Comparison of ENCODE assay signal across 16 cellular contexts in genomic region chr2:225797394-225797793, GRCh38.
DNase-seq lines count a peak whose midpoint lies in the region; ATAC-seq, FAIRE-seq and TF ChIP-seq lines count a peak whose summit lies in the region.
"Had no signal": no experiment of that assay in that cellular context is flagged by ENCODE, and none has a peak within 500 bp of the region (broad histone marks: within the 10 kb centered on the region; RNA-seq: fewer than 3 reads in every experiment).

No MANE protein-coding gene starts in this region.

- FAIRE-seq in endothelial cell of umbilical vein (lab: Jason Lieb, UNC) = no peak
- FAIRE-seq: GM12891, HTR-8/SVneo had no signal

- intact Hi-C loops in PC-3 (cut with micrococcal nuclease) = loop anchor here (1.0 to 10.0 kb wide), 2 partner anchors 127 to 997 kb away; partner anchors contain the start of gene IRS1
- intact Hi-C loops in endothelial cell of umbilical vein (cut with micrococcal nuclease) = no loop called here
- intact Hi-C loops in Calu3 (cut with micrococcal nuclease; ENCODE audit: unreplicated experiment) = no loop called here

- H3K27me3 Mint-ChIP-seq in Calu3 (ENCODE audit: unreplicated experiment) (no peaks in the 10 kb centered on the region), immature natural killer cell (ENCODE audit: low read depth in 3 of 3) (no peaks in the 10 kb centered on the region)

- H3K36me3 ChIP-seq in PC-3 (ENCODE audit: low read depth, low read length) (no peaks in the 10 kb centered on the region), endothelial cell of umbilical vein (ENCODE audit: control insufficient read depth in 2 of 2, extremely low read depth in 1 of 2, insufficient read depth in 2 of 2, low read length in 2 of 2) (no peaks in the 10 kb centered on the region)
- H3K36me3 ChIP-seq: BLaER1 had no signal

- H3K4me1 Mint-ChIP-seq in Calu3 (ENCODE audit: low read depth, unreplicated experiment) (no peaks in the 10 kb centered on the region), immature natural killer cell (no peaks in the 10 kb centered on the region)

- TF ChIP-seq CTCF in PC-3 (conservative IDR thresholded peaks at IDR 0.05; ENCODE audit: low read depth, low read length) (0 out of 2 replicates have a peak, but pooled peaks have one; percentile 22), endothelial cell of umbilical vein (IDR thresholded peaks at IDR 0.05; ENCODE audit: extremely low read depth in 1 of 2, insufficient read depth in 1 of 2, low read depth in 1 of 2, low read length in 2 of 2) (no peak), Calu3 (IDR thresholded peaks at IDR 0.05; ENCODE audit: unreplicated experiment) (no peak)

- H3K4me1 ChIP-seq in PC-3 (ENCODE audit: insufficient read depth, low read length) (no peaks in the 10 kb centered on the region), endothelial cell of umbilical vein (ENCODE audit: control insufficient read depth, extremely low read depth, insufficient read depth, low read length) (no peaks in the 10 kb centered on the region)
- H3K4me1 ChIP-seq: BLaER1 had no signal

- no peak overlapping the region for H3K9ac ChIP-seq in PC-3 (ENCODE audit: low read length)
- no peak overlapping the region for H3K9ac ChIP-seq in endothelial cell of umbilical vein (replicated peaks; ENCODE audit: extremely low read depth, insufficient read depth, low read length)
- H3K9ac ChIP-seq: BLaER1 had no signal

- no peak overlapping the region for H3K4me2 ChIP-seq in PC-3 (ENCODE audit: low read length)
- H3K4me2 ChIP-seq in endothelial cell of umbilical vein (ENCODE audit: insufficient read depth, low read length) = no peak overlapping the region
- H3K4me2 ChIP-seq: BLaER1 had no signal

- no peak overlapping the region for H2AFZ ChIP-seq in PC-3 (ENCODE audit: low read length)
- H2AFZ ChIP-seq in endothelial cell of umbilical vein (ENCODE audit: low read depth, low read length) = no peak overlapping the region

- no peak overlapping the region for H3K27ac Mint-ChIP-seq in Calu3 (ENCODE audit: unreplicated experiment)
- no peak overlapping the region for H3K27ac Mint-ChIP-seq in immature natural killer cell

- TF ChIP-seq POLR2A in endothelial cell of umbilical vein (IDR thresholded peaks at IDR 0.05; ENCODE audit: low read depth, low read length) = no peak

- no peaks in the 10 kb centered on the region for H3K27me3 ChIP-seq in PC-3 (ENCODE audit: low read length)
- peaks cover 1 to 4% of the 10 kb centered on the region in 2 experiments for H3K27me3 ChIP-seq in endothelial cell of umbilical vein (ENCODE audit: control insufficient read depth in 2 of 2, insufficient read depth in 2 of 2, low read length in 2 of 2)
- H3K27me3 ChIP-seq: BLaER1 had no signal

- H3K79me2 ChIP-seq in PC-3 (ENCODE audit: low read length) (no peaks in the 10 kb centered on the region), endothelial cell of umbilical vein (ENCODE audit: control insufficient read depth, insufficient read depth, low read length) (no peaks in the 10 kb centered on the region)

- H3K9me3 Mint-ChIP-seq in Calu3 (ENCODE audit: low read depth, unreplicated experiment) = peaks cover 4% of the 10 kb centered on the region
- H3K9me3 Mint-ChIP-seq in immature natural killer cell = peaks cover 0 to 5% (median under 1%) of the 10 kb centered on the region in 6 donors

- H3K9me3 ChIP-seq in PC-3 (ENCODE audit: low read length) = no peaks in the 10 kb centered on the region
- H3K9me3 ChIP-seq in endothelial cell of umbilical vein (replicated peaks; ENCODE audit: control insufficient read depth, insufficient read depth, low read length) = no peaks in the 10 kb centered on the region
- H3K9me3 ChIP-seq: BLaER1 had no signal

- no peaks in the 10 kb centered on the region for H3K9me2 ChIP-seq in PC-3 (replicated peaks; ENCODE audit: low read length)

- dilution Hi-C loops in endothelial cell of umbilical vein (cut with MboI; ENCODE audit: extremely low pct_ligation_motif_present, low sequenced_read_pairs) = no loop called here

- H3K36me3 Mint-ChIP-seq in Calu3 (ENCODE audit: insufficient read depth, unreplicated experiment) = no peaks in the 10 kb centered on the region
- no peaks in the 10 kb centered on the region for H3K36me3 Mint-ChIP-seq in immature natural killer cell

- POLR2A ChIA-PET in PC-3 (lab: Charles Lee; ENCODE audit: unreplicated experiment) (no interaction called here), endothelial cell of umbilical vein (lab: Charles Lee) (no interaction called here)

- BruUV-seq in PC-3 (replicated peaks; lab: Mats Ljungman, UMichigan) = no TSS peak
- no TSS peak for BruUV-seq in endothelial cell of umbilical vein (replicated peaks; lab: Mats Ljungman, UMichigan)
- no TSS peak for BruUV-seq in Calu3 (replicated peaks; lab: Mats Ljungman, UMichigan)

- no peak overlapping the region for H3K4me3 Mint-ChIP-seq in Calu3 (ENCODE audit: low read depth, unreplicated experiment)
- no peak overlapping the region for H3K4me3 Mint-ChIP-seq in immature natural killer cell

- no peak overlapping the region for H3K4me3 ChIP-seq in PC-3 (ENCODE audit: low read length)
- H3K4me3 ChIP-seq in endothelial cell of umbilical vein (replicated peaks in 1 of 3; ENCODE audit: insufficient read depth in 1 of 3, low read depth in 1 of 3, low read length in 3 of 3) = no peak overlapping the region
- H3K4me3 ChIP-seq: BLaER1 had no signal

- no peak for ATAC-seq in PC-3
- no peak for ATAC-seq in GM19035 (IDR thresholded peaks at IDR 0.05; ENCODE audit: unreplicated experiment)

- H3K9me1 ChIP-seq in endothelial cell of umbilical vein (replicated peaks; ENCODE audit: control insufficient read depth, extremely low read depth, insufficient read depth, low read length) = no peaks in the 10 kb centered on the region

- no peaks in the 10 kb centered on the region for H3F3A ChIP-seq in PC-3 (ENCODE audit: low read length, unreplicated experiment)

- CTCF ChIA-PET in PC-3 (lab: Charles Lee) (no interaction called here), endothelial cell of umbilical vein (lab: Charles Lee) (no interaction called here), Calu3 (lab: Charles Lee) (no interaction called here)

- peak; percentile 2 for DNase-seq in ELR (ENCODE audit: low read depth)
- no peak for DNase-seq in PC-3
- DNase-seq in endothelial cell of umbilical vein (ENCODE audit: low read depth, low spot score) = peak; percentile 7
- peak; percentile 18 for DNase-seq in myocyte (ENCODE audit: low read depth)
- no peak for DNase-seq in iPS-NIHi11 (ENCODE audit: low spot score)
- DNase-seq in Calu3 = no peak
- no peak for DNase-seq in immature natural killer cell
- DNase-seq: DMS53, HCEC 1CT, NCI-H1694, NCI-H2107, NCI-H69 had no signal

- H4K20me1 ChIP-seq in PC-3 (ENCODE audit: low read length) = no peaks in the 10 kb centered on the region
- H4K20me1 ChIP-seq in endothelial cell of umbilical vein (replicated peaks; ENCODE audit: control insufficient read depth, extremely low read depth, insufficient read depth, low read length) = no peaks in the 10 kb centered on the region
- H4K20me1 ChIP-seq: BLaER1 had no signal

- no peak overlapping the region for H3K27ac ChIP-seq in PC-3 (ENCODE audit: low read length)
- no peak overlapping the region for H3K27ac ChIP-seq in endothelial cell of umbilical vein (ENCODE audit: insufficient read depth, low read depth, low read length)
- H3K27ac ChIP-seq: BLaER1 had no signal

TF ChIP-seq in endothelial cell of umbilical vein, 7 proteins besides CTCF, POLR2A, EP300 and RAD21:
- TF ChIP-seq GATA2 (IDR thresholded peaks at IDR 0.05; ENCODE audit: insufficient read depth, insufficient read length, low read depth, low read length) = no peak
- TF ChIP-seq POLR2AphosphoS5 (IDR thresholded peaks at IDR 0.05; ENCODE audit: insufficient read depth, low read depth, low read length) = no peak
- TF ChIP-seq MAX (IDR thresholded peaks at IDR 0.05; ENCODE audit: insufficient read depth, insufficient read length) = no peak
- no peak for TF ChIP-seq MYC (IDR thresholded peaks at IDR 0.05; ENCODE audit: low read depth, low read length)
- no peak for TF ChIP-seq EZH2 (IDR thresholded peaks at IDR 0.05; ENCODE audit: borderline replicate concordance, low read depth, low read length, severe bottlenecking)
- no peak for TF ChIP-seq JUN (IDR thresholded peaks at IDR 0.05; ENCODE audit: borderline replicate concordance, insufficient read depth, insufficient read length, low read depth)
- TF ChIP-seq FOS (IDR thresholded peaks at IDR 0.05; ENCODE audit: borderline replicate concordance, insufficient read depth, low read length) = no peak

Comparison
In these comparisons a context has a peak if more than half of its experiments do, and no peak if none do; other contexts are left out.
1. DNase-seq: peak in ELR (single experiment), endothelial cell of umbilical vein (single experiment) and myocyte (single experiment); none in PC-3 (single experiment), iPS-NIHi11 (single experiment), Calu3 (single experiment) and immature natural killer cell (0 of 3).